In the genomic region with DNA sequence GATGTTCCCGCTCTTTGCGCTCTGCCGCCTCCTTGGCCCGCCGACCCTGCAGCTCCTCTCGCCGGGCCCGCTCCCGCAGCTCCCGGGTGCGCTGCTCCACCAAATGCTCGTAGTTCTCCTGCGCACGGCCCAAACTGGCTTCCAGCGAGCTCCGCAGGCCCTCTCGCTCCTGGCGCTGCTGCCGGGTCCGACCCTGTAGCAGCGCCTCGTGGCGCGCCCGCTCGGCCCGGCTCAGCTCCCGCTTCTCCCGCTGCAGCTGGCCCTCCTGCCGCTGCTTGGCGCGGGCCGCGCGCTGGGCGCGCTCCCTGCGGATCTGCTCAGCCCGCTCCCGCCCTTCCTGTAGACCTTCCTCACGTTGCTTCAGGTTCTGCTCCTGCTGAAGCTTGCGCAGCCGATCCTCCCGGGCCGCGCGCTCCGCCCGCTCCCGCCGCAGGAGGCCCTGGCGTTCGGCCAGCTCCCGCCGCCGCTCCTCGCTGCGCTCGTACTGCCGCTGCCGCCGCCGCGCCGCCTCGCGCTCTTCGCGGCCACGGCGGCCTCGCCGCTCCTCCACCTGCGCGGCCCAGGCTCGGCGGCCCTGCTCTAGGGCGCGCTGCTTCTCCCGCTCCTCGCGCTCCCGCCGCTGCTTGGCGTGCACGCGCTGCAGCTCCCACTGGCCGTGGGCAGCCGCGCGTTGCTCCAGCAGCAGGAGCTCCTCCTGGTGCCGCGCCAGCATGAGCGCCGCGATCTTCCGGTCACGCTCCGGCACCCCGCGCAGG, we compare ENCODE assay signal across 8 cellular contexts. TPM values are rescaled to one million over a fixed set of nuclear protein-coding genes. Genes with fewer than 3 reads are reported as not detected.
DNase-seq lines count a peak whose midpoint lies in the region; ATAC-seq, FAIRE-seq and TF ChIP-seq lines count a peak whose summit lies in the region.

No MANE protein-coding gene starts in this region.

- peaks cover 96% of the 10 kb centered on the region for H3K27me3 ChIP-seq in HUES6 (ENCODE audit: control insufficient read depth, insufficient read depth, low read length)
- peaks cover 0 to 25% of the 10 kb centered on the region in 2 donors for H3K27me3 ChIP-seq in body of pancreas
- peaks cover 4 to 16% (median 8%) of the 10 kb centered on the region in 4 donors for H3K27me3 ChIP-seq in liver (ENCODE audit: control insufficient read depth in 4 of 4, insufficient read depth in 4 of 4, low read length in 3 of 4)

- no peak for TF ChIP-seq EP300 in A549 (IDR thresholded peaks at IDR 0.05)

- no peaks in the 10 kb centered on the region for H3K9me3 ChIP-seq in A549
- peaks cover 8% of the 10 kb centered on the region; the same call in 1 of the 2 replicates for H3K9me3 ChIP-seq in HUES6 (ENCODE audit: control insufficient read depth, insufficient read depth, low read depth, low read length)
- no peaks in the 10 kb centered on the region for H3K9me3 ChIP-seq in body of pancreas
- no peaks in the 10 kb centered on the region for H3K9me3 ChIP-seq in liver (ENCODE audit: control insufficient read depth in 4 of 4, low read length in 3 of 4)

- TF ChIP-seq CTCF in A549 (IDR thresholded peaks at IDR 0.05): no peak
- TF ChIP-seq CTCF in body of pancreas (IDR thresholded peaks at IDR 0.05): no peak
- no peak for TF ChIP-seq CTCF in liver (IDR thresholded peaks at IDR 0.05; ENCODE audit: low read depth, low read length, missing input control)

- intact Hi-C loops in body of pancreas (cut with DNase I): no loop called here

- H3K4me3 ChIP-seq in A549: peak overlapping the region; percentile 45
- peak overlapping the region; percentile 50 for H3K4me3 ChIP-seq in HUES6 (ENCODE audit: low read depth, low read length)
- no peak overlapping the region for H3K4me3 ChIP-seq in body of pancreas
- peak overlapping the region in 2 of 3 donors; percentile 48 to 55 for H3K4me3 ChIP-seq in liver (ENCODE audit: low read depth in 1 of 3, low read length in 3 of 3)

- peak overlapping the region; percentile 81 for H3K4me2 ChIP-seq in A549

- POLR2A ChIA-PET in A549 (lab: Yijun Ruan, JAX): no interaction called here

- FAIRE-seq in A549 (lab: Jason Lieb, UNC): no peak

- H3K27ac ChIP-seq in A549: no peak overlapping the region
- no peak overlapping the region for H3K27ac ChIP-seq in HUES6 (ENCODE audit: low read depth, low read length)
- no peak overlapping the region for H3K27ac ChIP-seq in body of pancreas
- H3K27ac ChIP-seq in liver (ENCODE audit: low read depth in 1 of 2, low read length in 2 of 2): no peak overlapping the region

- TF ChIP-seq RAD21 in A549 (conservative IDR thresholded peaks at IDR 0.05 in 1 of 2, IDR thresholded peaks at IDR 0.05 in 1 of 2): no peak
- TF ChIP-seq RAD21 in liver (IDR thresholded peaks at IDR 0.05): no peak

- TF ChIP-seq POLR2A in A549 (IDR thresholded peaks at IDR 0.05; ENCODE audit: low read length): no peak
- no peak for TF ChIP-seq POLR2A in body of pancreas (IDR thresholded peaks at IDR 0.05)

- H3K9ac ChIP-seq in HUES6 (ENCODE audit: low read length) (no peak overlapping the region), liver (ENCODE audit: low read depth in 1 of 2, low read length in 2 of 2) (no peak overlapping the region)

- WGBS in A549 (ENCODE audit: missing lambda C conversion rate): 6% methylated on average over 37 of the region's 101 CpGs
- WGBS in body of pancreas, 2 donors: 3% methylated on average over 23 to 99 of the region's 101 CpGs
- WGBS in liver: 4% methylated on average over 101 of the region's 101 CpGs

- peak in 1 of 2 experiments; percentile 50 for DNase-seq in A549 (ENCODE audit: low read depth in 1 of 2, low spot score in 1 of 2)
- peak; percentile 30 to 52 (median 39) for DNase-seq in body of pancreas
- no peak for DNase-seq in NAMALWA (ENCODE audit: low spot score)
- DNase-seq in DMS114 treated with DMSO at 0.1 percent for 48 hours (lab: John Stamatoyannopoulos, UW; ENCODE audit: unreplicated experiment): no peak
- no peak for DNase-seq in occipital lobe (lab: John Stamatoyannopoulos, UW)
- no peak for DNase-seq in NCI-H2227 (lab: John Stamatoyannopoulos, UW; ENCODE audit: unreplicated experiment)

- H3K36me3 ChIP-seq in HUES6 (ENCODE audit: control insufficient read depth, insufficient read depth, low read length) (no peaks in the 10 kb centered on the region), body of pancreas (replicated peaks in 1 of 2; ENCODE audit: insufficient read depth in 1 of 2, low read depth in 2 of 2) (no peaks in the 10 kb centered on the region), liver (ENCODE audit: control insufficient read depth in 4 of 4, insufficient read depth in 3 of 4, low read depth in 1 of 4, low read length in 3 of 4) (no peaks in the 10 kb centered on the region)

- CTCF ChIA-PET in A549 (lab: Yijun Ruan, JAX): interaction anchor here (0.7 to 8.4 kb wide), 18 partner anchors 8 to 709 kb away, joined by 3 to 169 read pairs (median 7); no protein-coding TSS in a partner anchor

- peaks cover 25% of the 10 kb centered on the region; the same call in 2 of the 3 replicates for H3K4me1 ChIP-seq in A549
- peaks cover 8% of the 10 kb centered on the region; the same call in 1 of the 2 replicates for H3K4me1 ChIP-seq in HUES6 (ENCODE audit: control insufficient read depth, insufficient read depth, low read length)
- peaks cover 32% of the 10 kb centered on the region for H3K4me1 ChIP-seq in body of pancreas
- peaks cover 8 to 33% (median 15%) of the 10 kb centered on the region in 4 donors for H3K4me1 ChIP-seq in liver (ENCODE audit: control insufficient read depth in 4 of 4, insufficient read depth in 4 of 4, low read length in 3 of 4)

- ATAC-seq in A549: peak; percentile 21 to 31; a peak in 5 of 6 replicates
- peak; percentile 62 for ATAC-seq in body of pancreas

TF ChIP-seq in A549, 52 proteins besides CTCF, POLR2A, EP300 and RAD21:
- TF ChIP-seq RCOR1 (IDR thresholded peaks at IDR 0.05; ENCODE audit: low read depth, low read length) (no peak), JUNB (IDR thresholded peaks at IDR 0.05) (no peak), FOXS1 (CRISPR knock-in tag; IDR thresholded peaks at IDR 0.05) (no peak), PHF8 (IDR thresholded peaks at IDR 0.05; ENCODE audit: borderline replicate concordance, low read depth) (no peak), HDAC2 (IDR thresholded peaks at IDR 0.05) (peak; percentile 38; the same call in 1 of the 2 replicates), ZNF302 (CRISPR knock-in tag; IDR thresholded peaks at IDR 0.05) (no peak)
- TF ChIP-seq, protein P1, sequence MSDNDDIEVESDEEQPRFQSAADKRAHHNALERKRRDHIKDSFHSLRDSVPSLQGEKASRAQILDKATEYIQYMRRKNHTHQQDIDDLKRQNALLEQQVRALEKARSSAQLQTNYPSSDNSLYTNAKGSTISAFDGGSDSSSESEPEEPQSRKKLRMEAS (IDR thresholded peaks at IDR 0.05): peak; percentile 4; the same call in 1 of the 2 replicates

TF ChIP-seq in liver, 16 proteins besides CTCF, POLR2A, EP300 and RAD21:
- no peak for TF ChIP-seq JUND (IDR thresholded peaks at IDR 0.05)
- no peak for TF ChIP-seq ZBTB33 (IDR thresholded peaks at IDR 0.05)
- no peak for TF ChIP-seq RXRA (IDR thresholded peaks at IDR 0.05)
- TF ChIP-seq HNF4G (IDR thresholded peaks at IDR 0.05): no peak
- TF ChIP-seq SP1 (IDR thresholded peaks at IDR 0.05): no peak
- TF ChIP-seq EGR1 (IDR thresholded peaks at IDR 0.05; ENCODE audit: low read depth in 2 of 2): no peak
- no peak for TF ChIP-seq TAF1 (conservative IDR thresholded peaks at IDR 0.05)
- no peak for TF ChIP-seq FOXA2 (IDR thresholded peaks at IDR 0.05)
- TF ChIP-seq HNF4A (conservative IDR thresholded peaks at IDR 0.05): no peak
- no peak for TF ChIP-seq FOXA1 (IDR thresholded peaks at IDR 0.05)

RNA-seq across cellular contexts. Expression of gene CCDC177, which starts 2.6 kb away (rescaled TPM):
- polyA plus RNA-seq in A549 (2011; rRNA removed) (not detected in 2 replicates), A549 (2017; fragmentation: RNase III; extraction: RNeasy Plus Mini Kit Qiagen cat#74134 plus additional on column Dnase treatment) (not detected in 3 replicates), liver (under 1 TPM in 1 of 2 donors, not detected in 1; 0.08 TPM)
- polyA plus RNA-seq in A549 (2012; cell fraction: cytosol; rRNA removed): not detected in 2 replicates
- polyA plus RNA-seq in A549 (2012; cell fraction: nucleus; rRNA removed): not detected in 2 replicates
- polyA minus RNA-seq in A549 (2011; rRNA and poly(A)+ RNA removed): not detected in 2 replicates
- total RNA-seq in body of pancreas (not detected), liver (not detected), occipital lobe (6.9 TPM)

RNA-seq across cellular contexts. Expression of gene SUSD6, which starts 39.3 kb away (rescaled TPM):
- 7.0 and 7.9 TPM in 2 replicates for polyA plus RNA-seq in A549 (2011; rRNA removed)
- polyA plus RNA-seq in A549 (2012; cell fraction: cytosol; rRNA removed): 2.3 and 3.3 TPM in 2 replicates
- 6.9 and 7.5 TPM in 2 replicates for polyA plus RNA-seq in A549 (2012; cell fraction: nucleus; rRNA removed)
- 4.3 to 4.5 TPM (median 4.5 TPM) in 3 replicates for polyA plus RNA-seq in A549 (2017; fragmentation: RNase III; extraction: RNeasy Plus Mini Kit Qiagen cat#74134 plus additional on column Dnase treatment)
- 8.7 and 9.1 TPM in 2 replicates for polyA minus RNA-seq in A549 (2011; rRNA and poly(A)+ RNA removed)
- 10 to 100 TPM; 24.6 to 25.1 TPM for total RNA-seq in body of pancreas
- 10 to 100 TPM in 1 of 2 donors, 1 to 10 TPM in 1; 7.9 to 10.8 TPM for total RNA-seq in liver
- 1 to 10 TPM; 6.8 to 7.4 TPM for polyA plus RNA-seq in liver
- total RNA-seq in occipital lobe: 6.1 TPM

Comparison
In these comparisons a context has a peak if more than half of its experiments do, and no peak if none do; other contexts are left out.
1. DNase-seq: peak in body of pancreas (4 of 4); none in NAMALWA (single experiment), DMS114 treated with DMSO at 0.1 percent for 48 hours (single experiment), occipital lobe (single experiment) and NCI-H2227 (single experiment).
2. H3K4me3 ChIP-seq: peak in A549 (single experiment), HUES6 (single experiment) and liver (2 of 3); none in body of pancreas (0 of 2).